1 cellular context compared by ENCODE assay signal in the genomic region with DNA sequence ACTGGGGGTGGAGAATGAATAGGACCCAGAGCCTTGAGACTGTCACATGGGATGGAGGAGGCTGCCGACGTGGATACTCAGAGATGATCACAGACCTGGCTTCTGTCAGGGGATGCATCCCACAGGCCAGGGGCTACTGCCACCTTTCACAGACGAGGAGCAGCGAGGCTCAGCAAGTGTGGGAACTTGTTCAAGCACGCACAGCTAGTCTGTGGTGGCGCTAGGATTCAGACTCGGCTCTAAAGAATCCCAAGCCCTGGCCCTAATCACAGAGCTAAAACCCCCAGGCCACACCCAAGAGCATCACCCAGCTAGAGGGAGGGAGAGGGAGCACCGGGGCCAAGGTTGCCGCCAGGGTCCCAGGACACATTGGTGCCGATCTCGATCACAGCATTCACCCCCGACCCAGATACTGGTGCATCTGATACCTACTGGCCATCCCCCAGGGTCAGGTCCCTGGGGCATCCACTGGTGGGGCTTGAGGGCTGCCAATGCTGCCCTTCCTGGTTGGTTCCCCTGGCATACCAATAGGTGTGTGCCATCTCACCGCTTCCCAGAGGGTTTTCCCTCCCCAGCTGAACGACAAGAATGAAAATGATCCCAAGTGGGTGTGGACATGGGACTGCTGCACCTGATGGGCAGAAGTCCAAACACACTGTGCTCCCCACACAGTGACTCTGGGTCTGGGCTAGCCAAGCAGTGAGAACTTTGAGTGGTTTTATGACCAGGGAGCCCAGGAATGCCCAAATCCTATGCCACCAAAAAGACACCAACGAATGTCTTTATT.
TF ChIP-seq lines count a peak whose summit lies in the region.

No MANE protein-coding gene starts in this region.

TF ChIP-seq in H1, 55 proteins besides CTCF, POLR2A, EP300 and RAD21:
- TF ChIP-seq CHD2 (IDR thresholded peaks at IDR 0.05; ENCODE audit: low read length) = no peak
- no peak for TF ChIP-seq RXRA (IDR thresholded peaks at IDR 0.05; ENCODE audit: insufficient read depth, low read depth, low read length)
- no peak for TF ChIP-seq RNF2 (IDR thresholded peaks at IDR 0.05; ENCODE audit: borderline replicate concordance, low read depth, low read length, missing control alignments, poor library complexity, severe bottlenecking)
- TF ChIP-seq, protein P1, sequence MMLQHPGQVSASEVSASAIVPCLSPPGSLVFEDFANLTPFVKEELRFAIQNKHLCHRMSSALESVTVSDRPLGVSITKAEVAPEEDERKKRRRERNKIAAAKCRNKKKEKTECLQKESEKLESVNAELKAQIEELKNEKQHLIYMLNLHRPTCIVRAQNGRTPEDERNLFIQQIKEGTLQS (IDR thresholded peaks at IDR 0.05; ENCODE audit: insufficient read depth, low read depth, low read length) = no peak
- no peak for TF ChIP-seq CHD7 (IDR thresholded peaks at IDR 0.05; ENCODE audit: insufficient replicate concordance, low read length)
- no peak for TF ChIP-seq BCL11A (IDR thresholded peaks at IDR 0.05; ENCODE audit: low read depth in 2 of 2, low read length in 2 of 2)
- TF ChIP-seq GABPA (IDR thresholded peaks at IDR 0.05; ENCODE audit: borderline replicate concordance, insufficient read depth, low read length) = no peak
- no peak for TF ChIP-seq MAFK (IDR thresholded peaks at IDR 0.05; ENCODE audit: low read depth, low read length)
- no peak for TF ChIP-seq CREB1 (IDR thresholded peaks at IDR 0.05)
- TF ChIP-seq SP4 (IDR thresholded peaks at IDR 0.05; ENCODE audit: low read length) = no peak
- TF ChIP-seq RFX5 (IDR thresholded peaks at IDR 0.05; ENCODE audit: borderline replicate concordance, low read depth, low read length) = no peak
- no peak for TF ChIP-seq KDM1A (IDR thresholded peaks at IDR 0.05; ENCODE audit: borderline replicate concordance, low read length)
- TF ChIP-seq CBX5 (IDR thresholded peaks at IDR 0.05; ENCODE audit: low read depth, low read length) = no peak
- no peak for TF ChIP-seq YY1 (IDR thresholded peaks at IDR 0.05; ENCODE audit: low read depth, low read length)
